Comparison of ENCODE assay signal across 36 cellular contexts in genomic region chr2:148458171-148458570, GRCh38.
"Had no signal": no experiment of that assay in that cellular context is flagged by ENCODE, and none has a peak within 500 bp of the region (broad histone marks: within the 10 kb centered on the region; RNA-seq: fewer than 3 reads in every experiment).

No MANE protein-coding gene starts in this region.

- H3K4me1 Mint-ChIP-seq: activated B cell treated with CpG ODN at 0.5 μM for 24 hours; activated CD4-positive, alpha-beta T cell treated with anti-CD3 and anti-CD28 coated beads, Interleukin-2, amount 10 ng/mL, durations not matched to agents 24 days and 14 days; activated naive CD8-positive, alpha-beta T cell treated with anti-CD3 and anti-CD28 coated beads for 36 hours; activated T-helper 17 cell treated with anti-CD3 and anti-CD28 coated beads, Interleukin-2, amount 50 U/mL, for 72 hours; central memory CD8-positive, alpha-beta T cell; T-cell had no signal

- H3K36me3 Mint-ChIP-seq: activated CD4-positive, alpha-beta memory T cell treated with anti-CD3 and anti-CD28 coated beads for 36 hours; activated naive CD4-positive, alpha-beta T cell treated with anti-CD3 and anti-CD28 coated beads, Interleukin-2, amount 50 U/mL, for 72 hours; activated naive CD8-positive, alpha-beta T cell treated with anti-CD3 and anti-CD28 coated beads for 36 hours had no signal

- H3K4me1 ChIP-seq: adrenal gland, body of pancreas had no signal

- H3K4me3 ChIP-seq: adrenal gland, body of pancreas, cardiac muscle cell had no signal

- H3K27me3 Mint-ChIP-seq: activated B cell treated with CpG ODN at 0.5 μM for 24 hours; activated CD4-positive, alpha-beta memory T cell treated with anti-CD3 and anti-CD28 coated beads for 36 hours; activated CD4-positive, alpha-beta T cell treated with anti-CD3 and anti-CD28 coated beads, Interleukin-2, amount 10 ng/mL, durations not matched to agents 24 days and 14 days; activated CD8-positive, alpha-beta T cell treated with anti-CD3 and anti-CD28 coated beads for 36 hours; activated naive CD8-positive, alpha-beta T cell treated with anti-CD3 and anti-CD28 coated beads for 36 hours; activated T-helper 17 cell treated with anti-CD3 and anti-CD28 coated beads, Interleukin-2, amount 50 U/mL, for 72 hours; central memory CD8-positive, alpha-beta T cell; T-cell had no signal

- ATAC-seq: activated CD8-positive, alpha-beta T cell treated with anti-CD3 and anti-CD28 coated beads for 36 hours; activated naive CD4-positive, alpha-beta T cell treated with anti-CD3 and anti-CD28 coated beads, Interleukin-2, amount 50 U/mL, for 72 hours; activated T-cell treated with anti-CD3 and anti-CD28 coated beads, Interleukin-2, amount 50 U/mL, for 4 hours; activated T-cell treated with anti-CD3 and anti-CD28 coated beads, Interleukin-2, amount 50 U/mL, for 72 hours; activated T-helper 17 cell treated with anti-CD3 and anti-CD28 coated beads, Interleukin-2, amount 50 U/mL, for 72 hours; body of pancreas; T-cell had no signal

- DNase-seq: activated B cell treated with CpG ODN at 0.5 μM for 24 hours; activated CD4-positive, alpha-beta memory T cell treated with anti-CD3 and anti-CD28 coated beads for 36 hours; activated CD4-positive, alpha-beta T cell treated with anti-CD3 and anti-CD28 coated beads for 4 hours; activated CD4-positive, alpha-beta T cell treated with anti-CD3 and anti-CD28 coated beads, Interleukin-2, amount 10 ng/mL, durations not matched to agents 24 days and 14 days; activated CD4-positive, alpha-beta T cell treated with anti-CD3 and anti-CD28 coated beads, Interleukin-2, amount 50 U/mL, for 1 hour; activated CD4-positive, alpha-beta T cell treated with anti-CD3 and anti-CD28 coated beads, Interleukin-2, amount 50 U/mL, for 4 hours; activated CD4-positive, CD25-positive, alpha-beta regulatory T cell treated with anti-CD3 and anti-CD28 coated beads, Interleukin-2, amount 50 U/mL, for 72 hours; activated CD8-positive, alpha-beta memory T cell treated with anti-CD3 and anti-CD28 coated beads, Interleukin-2, amount 50 U/mL, for 4 hours; activated CD8-positive, alpha-beta T cell treated with anti-CD3 and anti-CD28 coated beads for 36 hours; activated effector memory CD4-positive, alpha-beta T cell treated with anti-CD3 and anti-CD28 coated beads, Interleukin-2, amount 50 U/mL, for 16 hours; activated gamma-delta T cell treated with Interleukin-2 at 50 U/mL for 16 hours; activated naive CD4-positive, alpha-beta T cell; activated naive CD4-positive, alpha-beta T cell treated with anti-CD3 and anti-CD28 coated beads for 36 hours; activated naive CD4-positive, alpha-beta T cell treated with anti-CD3 and anti-CD28 coated beads, Interleukin-2, amount 50 U/mL, for 16 hours; activated naive CD8-positive, alpha-beta T cell treated with anti-CD3 and anti-CD28 coated beads for 36 hours; activated T-cell treated with anti-CD3 and anti-CD28 coated beads for 4 hours; activated T-cell treated with anti-CD3 and anti-CD28 coated beads, Interleukin-2, amount 50 U/mL, for 1 hour; activated T-cell treated with anti-CD3 and anti-CD28 coated beads, Interleukin-2, amount 50 U/mL, for 4 hours; activated T-cell treated with anti-CD3 and anti-CD28 coated beads, Interleukin-2, amount 50 U/mL, for 72 hours; adrenal gland; amniotic stem cell; aorta; body of pancreas; brain microvascular endothelial cell; caudate nucleus; cerebellar nuclear complex; T-cell; T-helper 2 cell; T-helper 9 cell had no signal

- H3K27ac Mint-ChIP-seq: activated B cell treated with CpG ODN at 0.5 μM for 24 hours; activated CD4-positive, alpha-beta memory T cell treated with anti-CD3 and anti-CD28 coated beads for 36 hours; activated CD4-positive, alpha-beta T cell treated with anti-CD3 and anti-CD28 coated beads, Interleukin-2, amount 10 ng/mL, durations not matched to agents 24 days and 14 days; activated CD8-positive, alpha-beta T cell treated with anti-CD3 and anti-CD28 coated beads for 36 hours; activated naive CD4-positive, alpha-beta T cell treated with anti-CD3 and anti-CD28 coated beads for 36 hours; activated naive CD4-positive, alpha-beta T cell treated with anti-CD3 and anti-CD28 coated beads, Interleukin-2, amount 50 U/mL, for 72 hours; activated naive CD8-positive, alpha-beta T cell treated with anti-CD3 and anti-CD28 coated beads for 36 hours; activated T-cell treated with anti-CD3 and anti-CD28 coated beads, Interleukin-2, amount 50 U/mL, for 72 hours; activated T-helper 1 cell treated with anti-CD3 and anti-CD28 coated beads, Interleukin-12 subunit alpha, Interleukin-12 subunit beta, Interleukin-2, Interleukin-4 antibody, amounts not matched to agents 30 ng/mL and 10 ng/mL and 1 ng/mL, durations not matched to agents 14 hours and 24 hours and 36 hours; activated T-helper 17 cell treated with anti-CD3 and anti-CD28 coated beads, Interleukin-2, amount 50 U/mL, for 72 hours; T-cell; T-helper 2 cell treated with Interferon-gamma antibody and Interleukin-4, amounts not matched to agents 5 μg/mL and 100 μg/mL, for 36 hours had no signal

- H3K27me3 ChIP-seq: adrenal gland, body of pancreas, brain microvascular endothelial cell, cardiac muscle cell had no signal

- H3K4me3 Mint-ChIP-seq: activated B cell treated with CpG ODN at 0.5 μM for 24 hours; activated CD4-positive, alpha-beta memory T cell treated with anti-CD3 and anti-CD28 coated beads for 36 hours; activated CD4-positive, alpha-beta T cell treated with anti-CD3 and anti-CD28 coated beads, Interleukin-2, amount 10 ng/mL, durations not matched to agents 24 days and 14 days; activated CD8-positive, alpha-beta T cell treated with anti-CD3 and anti-CD28 coated beads for 36 hours; activated naive CD4-positive, alpha-beta T cell treated with anti-CD3 and anti-CD28 coated beads for 36 hours; activated naive CD8-positive, alpha-beta T cell treated with anti-CD3 and anti-CD28 coated beads for 36 hours; activated T-cell treated with anti-CD3 and anti-CD28 coated beads, Interleukin-2, amount 50 U/mL, for 4 hours; activated T-cell treated with anti-CD3 and anti-CD28 coated beads, Interleukin-2, amount 50 U/mL, for 72 hours; activated T-helper 1 cell treated with anti-CD3 and anti-CD28 coated beads, Interleukin-12 subunit alpha, Interleukin-12 subunit beta, Interleukin-2, Interleukin-4 antibody, amounts not matched to agents 30 ng/mL and 10 ng/mL and 1 ng/mL, durations not matched to agents 14 hours and 24 hours and 36 hours; activated T-helper 17 cell treated with anti-CD3 and anti-CD28 coated beads, Interleukin-2, amount 50 U/mL, for 72 hours; central memory CD8-positive, alpha-beta T cell; T-cell; T-helper 2 cell treated with Interferon-gamma antibody and Interleukin-4, amounts not matched to agents 5 μg/mL and 100 μg/mL, for 36 hours had no signal

- H3K27ac ChIP-seq: adrenal gland, body of pancreas, brain microvascular endothelial cell, cardiac muscle cell, VCaP had no signal

- H3K36me3 ChIP-seq: adrenal gland, brain microvascular endothelial cell, cardiac muscle cell had no signal

- H3K9me3 ChIP-seq: adrenal gland, body of pancreas had no signal
